In the genomic region with DNA sequence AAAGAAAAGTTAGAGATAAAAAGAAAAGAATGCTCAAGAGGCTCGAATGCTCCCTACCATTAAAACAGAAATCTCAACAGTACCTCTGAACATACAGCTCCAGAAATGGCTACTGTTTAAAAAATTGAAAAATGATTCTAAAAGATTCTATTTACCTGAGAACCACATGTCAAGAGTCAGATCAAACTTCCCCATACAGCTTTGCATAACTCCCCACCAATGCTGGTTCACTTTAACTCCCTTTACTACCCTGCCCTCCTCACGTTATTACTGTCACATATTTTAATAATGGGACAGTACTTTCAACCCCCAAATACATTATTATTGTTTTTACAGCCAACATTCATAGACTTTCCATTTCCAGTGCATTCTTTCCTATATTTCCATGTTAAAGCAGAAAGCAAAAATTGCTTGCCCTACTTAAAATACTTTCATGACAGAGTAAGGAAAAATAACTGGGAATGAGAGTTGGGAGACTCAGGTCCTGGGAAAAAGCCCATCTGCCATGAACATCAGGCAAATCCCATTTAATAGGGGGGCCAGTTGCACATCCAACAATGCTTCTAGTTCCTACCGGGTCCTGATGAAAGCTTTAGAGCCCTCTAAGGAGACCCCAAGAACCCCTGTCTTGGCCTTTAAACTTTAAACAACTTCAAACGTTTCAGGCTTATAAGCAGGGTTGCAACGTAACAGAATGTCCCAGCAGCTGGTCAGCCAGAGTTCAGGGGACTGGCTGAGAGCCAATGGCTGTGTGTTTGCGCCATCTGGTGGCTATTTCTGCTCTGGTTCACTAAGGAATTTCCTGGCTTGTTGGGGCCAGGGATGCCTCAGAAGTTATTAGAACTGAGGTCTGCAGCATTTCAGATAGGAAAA, we compare ENCODE assay signal across 9 cellular contexts.
DNase-seq lines count a peak whose midpoint lies in the region; ATAC-seq and TF ChIP-seq lines count a peak whose summit lies in the region.
"Had no signal": no experiment of that assay in that cellular context is flagged by ENCODE, and none has a peak within 500 bp of the region (broad histone marks: within the 10 kb centered on the region; RNA-seq: fewer than 3 reads in every experiment).

No MANE protein-coding gene starts in this region.

- POLR2A ChIA-PET in activated CD4-positive, alpha-beta T cell treated with anti-CD3 and anti-CD28 coated beads for 36 hours (lab: Charles Lee), result interaction anchor here (0.6 to 0.7 kb wide), 2 partner anchors 159 to 530 kb away, joined by 3 to 5 read pairs; no protein-coding TSS in a partner anchor

- DNase-seq in DND-41, result peak; percentile 52
- DNase-seq in NCI-H2227 treated with DMSO at 0.1 percent for 48 hours (lab: John Stamatoyannopoulos, UW), result peak; percentile 60
- peak; percentile 73 for DNase-seq in activated CD4-positive, alpha-beta T cell treated with anti-CD3 and anti-CD28 coated beads for 36 hours
- DNase-seq in dedifferentiated amniotic fluid mesenchymal stem cell (ENCODE audit: extremely low spot score), result peak; percentile 78
- peak; percentile 72 for DNase-seq in left lung
- peak; percentile 49 to 53 for DNase-seq in stimulated activated CD4-positive, alpha-beta T cell treated with anti-CD3 and anti-CD28 coated beads, Interleukin-2, amount 100 ng/mL, for 48 hours

- ATAC-seq in DND-41 (ENCODE audit: insufficient read depth, low read depth) (peak; percentile 59), HG02642 (IDR thresholded peaks at IDR 0.05; ENCODE audit: poor library complexity, unreplicated experiment) (peak; percentile 61), left lung (peak; percentile 87), HG02852 (IDR thresholded peaks at IDR 0.05; ENCODE audit: unreplicated experiment) (no peak)
- ATAC-seq in activated CD4-positive, alpha-beta T cell treated with anti-CD3 and anti-CD28 coated beads for 36 hours, result no peak

- peaks cover 41% of the 10 kb centered on the region for H3K36me3 Mint-ChIP-seq in activated CD4-positive, alpha-beta T cell treated with anti-CD3 and anti-CD28 coated beads for 36 hours (ENCODE audit: low read depth)

- H3K36me3 ChIP-seq in DND-41 (ENCODE audit: insufficient read depth, low read length) (peaks cover 18% of the 10 kb centered on the region; the same call in 1 of the 2 replicates), left lung (peaks cover 0 to 40% of the 10 kb centered on the region in 2 donors)

- H3K27ac ChIP-seq in DND-41 (ENCODE audit: low read length) (no peak overlapping the region), left lung (peak overlapping the region in 1 of 2 donors; percentile 14)

- H3K4me3 ChIP-seq in DND-41 (ENCODE audit: low read depth in 1 of 2, low read length in 2 of 2) (no peak overlapping the region), left lung (no peak overlapping the region)

- H3K27me3 ChIP-seq in DND-41 (ENCODE audit: insufficient read depth, low read length, poor library complexity), result no peaks in the 10 kb centered on the region
- no peaks in the 10 kb centered on the region for H3K27me3 ChIP-seq in left lung

- no peak overlapping the region for H3K27ac Mint-ChIP-seq in activated CD4-positive, alpha-beta T cell treated with anti-CD3 and anti-CD28 coated beads for 36 hours
- H3K27ac Mint-ChIP-seq: activated naive CD8-positive, alpha-beta T cell had no signal

- H3K4me1 ChIP-seq in DND-41 (ENCODE audit: insufficient read depth, low read length), result no peaks in the 10 kb centered on the region
- peaks cover 0 to 12% of the 10 kb centered on the region in 2 donors for H3K4me1 ChIP-seq in left lung

- no peak overlapping the region for H2AFZ ChIP-seq in DND-41 (ENCODE audit: low read depth, low read length)

- no peak overlapping the region for H3K4me3 Mint-ChIP-seq in activated CD4-positive, alpha-beta T cell treated with anti-CD3 and anti-CD28 coated beads for 36 hours
- H3K4me3 Mint-ChIP-seq: activated naive CD8-positive, alpha-beta T cell had no signal

- TF ChIP-seq CTCF in DND-41 (IDR thresholded peaks at IDR 0.05; ENCODE audit: borderline replicate concordance, extremely low read depth, low read length, poor library complexity, severe bottlenecking) (peak; percentile 82), left lung (IDR thresholded peaks at IDR 0.05) (peak; percentile 73 to 80)

- H3K9me3 ChIP-seq in DND-41 (ENCODE audit: insufficient read depth, low read length, severe bottlenecking) (no peaks in the 10 kb centered on the region), left lung (no peaks in the 10 kb centered on the region)

- H3K4me1 Mint-ChIP-seq in activated CD4-positive, alpha-beta T cell treated with anti-CD3 and anti-CD28 coated beads for 36 hours, result peaks cover 7% of the 10 kb centered on the region

- intact Hi-C loops in activated CD4-positive, alpha-beta T cell treated with anti-CD3 and anti-CD28 coated beads for 36 hours (cut with DNase I, micrococcal nuclease), result loop anchor here (1.0 to 10.0 kb wide), 3 partner anchors 294 to 714 kb away; no protein-coding TSS in a partner anchor
- intact Hi-C loops in left lung (cut with DNase I), result loop anchor here in 1 of 2 donors (10.0 kb wide), 1 partner anchor 634 kb away; no protein-coding TSS in a partner anchor

- no peaks in the 10 kb centered on the region for H3K79me2 ChIP-seq in DND-41 (ENCODE audit: insufficient read depth, low read length)

- no peaks in the 10 kb centered on the region for H3K27me3 Mint-ChIP-seq in activated CD4-positive, alpha-beta T cell treated with anti-CD3 and anti-CD28 coated beads for 36 hours
- H3K27me3 Mint-ChIP-seq: activated naive CD8-positive, alpha-beta T cell had no signal

- H3K9me3 Mint-ChIP-seq in activated CD4-positive, alpha-beta T cell treated with anti-CD3 and anti-CD28 coated beads for 36 hours (ENCODE audit: low read depth), result no peaks in the 10 kb centered on the region

- H3K9ac ChIP-seq in DND-41 (ENCODE audit: low read depth, low read length), result no peak overlapping the region

- H4K20me1 ChIP-seq in DND-41 (ENCODE audit: insufficient read depth, low read length), result peaks cover 3% of the 10 kb centered on the region; the same call in 1 of the 2 replicates

- H3K4me2 ChIP-seq in DND-41 (ENCODE audit: insufficient read depth, low read length), result no peak overlapping the region

- CTCF ChIA-PET in activated CD4-positive, alpha-beta T cell treated with anti-CD3 and anti-CD28 coated beads for 36 hours (lab: Charles Lee), result interaction anchor here (0.5 to 4.8 kb wide), 21 partner anchors 10 to 1986 kb away, joined by 3 to 36 read pairs (median 3); no protein-coding TSS in a partner anchor

Comparison
In these comparisons a context has a peak if more than half of its experiments do, and no peak if none do; other contexts are left out.
1. ATAC-seq: peak in DND-41 (single experiment), HG02642 (single experiment) and left lung (single experiment); none in activated CD4-positive, alpha-beta T cell treated with anti-CD3 and anti-CD28 coated beads for 36 hours (single experiment) and HG02852 (single experiment).
2. Peak in every context shown above with its lines, with median percentiles within 50 percentile points of each other: DNase-seq.